ENCODE assay signal across 9 cellular contexts in the genomic region with DNA sequence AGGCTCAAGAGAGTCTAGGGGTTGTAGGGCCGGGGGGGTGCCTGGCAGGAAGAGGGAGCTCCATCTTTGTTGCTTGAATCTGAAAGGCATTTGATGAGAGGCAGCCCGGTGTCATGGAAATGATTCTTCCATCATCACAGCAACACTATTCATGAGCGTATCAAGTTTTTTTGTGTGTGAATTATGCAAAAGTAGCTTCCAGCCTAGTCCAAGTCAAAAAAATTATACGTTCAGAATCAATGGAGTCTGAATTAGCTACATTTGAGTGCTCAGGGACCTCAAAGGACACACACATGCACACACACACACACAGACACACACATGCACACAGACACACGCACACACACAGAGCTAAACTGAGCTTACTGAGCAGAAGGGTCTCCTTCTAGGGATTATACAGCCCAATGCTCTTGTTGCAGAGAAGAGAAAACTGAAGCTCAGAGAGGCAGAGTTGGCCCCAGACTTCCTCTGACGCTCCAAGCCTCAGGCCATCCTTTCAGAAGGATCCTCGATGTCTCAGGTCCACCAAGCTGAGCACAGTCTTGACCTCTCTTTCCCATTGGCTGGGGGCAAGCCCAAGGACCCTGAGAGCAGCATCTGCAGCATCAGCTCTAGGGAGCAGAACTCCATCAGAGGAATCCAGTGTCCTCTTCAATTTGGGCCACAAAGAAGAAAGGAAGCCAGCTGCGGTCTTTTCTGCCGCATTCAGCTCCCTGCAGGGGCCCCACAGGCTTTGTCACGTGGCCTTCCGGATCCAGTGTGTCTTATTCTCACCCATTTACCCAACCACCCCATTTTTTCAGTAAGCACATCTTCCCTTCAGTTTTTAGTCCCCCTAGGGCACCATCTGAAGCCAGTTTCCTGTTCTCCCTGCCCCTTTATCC.
DNase-seq lines count a peak whose midpoint lies in the region; ATAC-seq and TF ChIP-seq lines count a peak whose summit lies in the region.
"Had no signal": no experiment of that assay in that cellular context is flagged by ENCODE, and none has a peak within 500 bp of the region (broad histone marks: within the 10 kb centered on the region; RNA-seq: fewer than 3 reads in every experiment).

No MANE protein-coding gene starts in this region.

- H3K4me3 ChIP-seq in GM23338: no peak overlapping the region

- H4K20me1 ChIP-seq in GM23338 (replicated peaks; ENCODE audit: insufficient read depth): no peaks in the 10 kb centered on the region

- H3K27me3 ChIP-seq in GM23338 (ENCODE audit: insufficient read depth): no peaks in the 10 kb centered on the region

- H3K27me3 Mint-ChIP-seq in GM23338 (ENCODE audit: insufficient read depth, low read depth, poor library complexity): peaks cover 6% of the 10 kb centered on the region
- peaks cover 16% of the 10 kb centered on the region for H3K27me3 Mint-ChIP-seq in T-helper 2 cell treated with Interferon-gamma antibody and Interleukin-4, amounts not matched to agents 5 μg/mL and 100 μg/mL, for 36 hours (ENCODE audit: low read depth)
- no peaks in the 10 kb centered on the region for H3K27me3 Mint-ChIP-seq in activated naive CD8-positive, alpha-beta T cell treated with anti-CD3 and anti-CD28 coated beads, Interleukin-2, amount 10 ng/mL, durations not matched to agents 7 days and 5 days

- POLR2A ChIA-PET in activated naive CD8-positive, alpha-beta T cell treated with anti-CD3 and anti-CD28 coated beads, Interleukin-2, amount 10 ng/mL, durations not matched to agents 7 days and 5 days (lab: Charles Lee): interaction anchor here (0.8 to 4.0 kb wide), 17 partner anchors 8 to 1083 kb away, joined by 3 to 48 read pairs (median 3); partner anchors contain the start of genes RPLP1 and TLE3

- peaks cover 26% of the 10 kb centered on the region for H3K4me1 Mint-ChIP-seq in GM23338
- peaks cover 42% of the 10 kb centered on the region for H3K4me1 Mint-ChIP-seq in T-helper 2 cell treated with Interferon-gamma antibody and Interleukin-4, amounts not matched to agents 5 μg/mL and 100 μg/mL, for 36 hours (ENCODE audit: low read depth)
- H3K4me1 Mint-ChIP-seq in activated naive CD8-positive, alpha-beta T cell treated with anti-CD3 and anti-CD28 coated beads, Interleukin-2, amount 10 ng/mL, durations not matched to agents 7 days and 5 days: peaks cover 44% of the 10 kb centered on the region

- no peaks in the 10 kb centered on the region; the same call in 2 of the 3 replicates for H3K9me3 Mint-ChIP-seq in GM23338
- no peaks in the 10 kb centered on the region for H3K9me3 Mint-ChIP-seq in T-helper 2 cell treated with Interferon-gamma antibody and Interleukin-4, amounts not matched to agents 5 μg/mL and 100 μg/mL, for 36 hours
- H3K9me3 Mint-ChIP-seq in activated naive CD8-positive, alpha-beta T cell treated with anti-CD3 and anti-CD28 coated beads, Interleukin-2, amount 10 ng/mL, durations not matched to agents 7 days and 5 days: no peaks in the 10 kb centered on the region

- 0 out of 2 replicates have a peak, but pooled peaks cover 2% of the 10 kb centered on the region for H3K9me2 ChIP-seq in GM23338 (ENCODE audit: insufficient read depth)

- H2AFZ ChIP-seq in GM23338: peak overlapping the region; percentile 89

- H3K27ac ChIP-seq in GM23338 (ENCODE audit: low read depth): no peak overlapping the region

- DNase-seq in GM23338 (ENCODE audit: low spot score): no peak
- DNase-seq in T-helper 2 cell treated with Interferon-gamma antibody and Interleukin-4, amounts not matched to agents 5 μg/mL and 100 μg/mL, for 36 hours (ENCODE audit: low spot score): peak; percentile 55
- peak; percentile 77 for DNase-seq in activated naive CD8-positive, alpha-beta T cell treated with anti-CD3 and anti-CD28 coated beads, Interleukin-2, amount 10 ng/mL, durations not matched to agents 7 days and 5 days
- DNase-seq in stimulated activated CD4-positive, alpha-beta T cell treated with anti-CD3 and anti-CD28 coated beads, Interleukin-2, amount 100 ng/mL, for 24 hours: peak; percentile 50 to 61
- DNase-seq in DMS79 (lab: John Stamatoyannopoulos, UW): no peak
- no peak for DNase-seq in NK-92 (lab: John Stamatoyannopoulos, UW; ENCODE audit: unreplicated experiment)
- DNase-seq: NCI-H2171 had no signal

- H3K4me2 ChIP-seq in GM23338: no peak overlapping the region

- H3K79me2 ChIP-seq in GM23338 (replicated peaks; ENCODE audit: insufficient read depth): no peaks in the 10 kb centered on the region

- TF ChIP-seq CTCF in GM23338 (conservative IDR thresholded peaks at IDR 0.05; ENCODE audit: low read depth in 2 of 2): no peak

- peaks cover 11% of the 10 kb centered on the region; the same call in 1 of the 2 replicates for H3K4me1 ChIP-seq in GM23338 (ENCODE audit: insufficient read depth)

- H3F3A ChIP-seq in GM23338 (replicated peaks; ENCODE audit: low read depth): no peaks in the 10 kb centered on the region

- no peaks in the 10 kb centered on the region for H3K36me3 Mint-ChIP-seq in GM23338 (ENCODE audit: low read depth)
- peaks cover 1% of the 10 kb centered on the region for H3K36me3 Mint-ChIP-seq in T-helper 2 cell treated with Interferon-gamma antibody and Interleukin-4, amounts not matched to agents 5 μg/mL and 100 μg/mL, for 36 hours (ENCODE audit: low read depth)
- peaks cover 6% of the 10 kb centered on the region for H3K36me3 Mint-ChIP-seq in activated naive CD8-positive, alpha-beta T cell treated with anti-CD3 and anti-CD28 coated beads, Interleukin-2, amount 10 ng/mL, durations not matched to agents 7 days and 5 days

- H3K36me3 ChIP-seq in GM23338 (ENCODE audit: insufficient read depth): no peaks in the 10 kb centered on the region

- no peak overlapping the region for H3K27ac Mint-ChIP-seq in GM23338
- peak overlapping the region; percentile 86 for H3K27ac Mint-ChIP-seq in T-helper 2 cell treated with Interferon-gamma antibody and Interleukin-4, amounts not matched to agents 5 μg/mL and 100 μg/mL, for 36 hours
- H3K27ac Mint-ChIP-seq in activated naive CD8-positive, alpha-beta T cell treated with anti-CD3 and anti-CD28 coated beads, Interleukin-2, amount 10 ng/mL, durations not matched to agents 7 days and 5 days: peak overlapping the region; percentile 95

- ATAC-seq in GM23338 (0 out of 3 replicates have a peak, but pooled peaks have one; percentile 28), HG03457 (IDR thresholded peaks at IDR 0.05; ENCODE audit: unreplicated experiment) (no peak), HG02840 (IDR thresholded peaks at IDR 0.05; ENCODE audit: low FRiP score, unreplicated experiment) (no peak)
- ATAC-seq in activated naive CD8-positive, alpha-beta T cell treated with anti-CD3 and anti-CD28 coated beads, Interleukin-2, amount 10 ng/mL, durations not matched to agents 7 days and 5 days (ENCODE audit: low read depth): peak; percentile 87

- H3K4me3 Mint-ChIP-seq in GM23338: no peak overlapping the region
- H3K4me3 Mint-ChIP-seq in T-helper 2 cell treated with Interferon-gamma antibody and Interleukin-4, amounts not matched to agents 5 μg/mL and 100 μg/mL, for 36 hours: peak overlapping the region; percentile 86
- H3K4me3 Mint-ChIP-seq in activated naive CD8-positive, alpha-beta T cell treated with anti-CD3 and anti-CD28 coated beads, Interleukin-2, amount 10 ng/mL, durations not matched to agents 7 days and 5 days: peak overlapping the region; percentile 88

TF ChIP-seq in GM23338, 12 proteins besides CTCF, POLR2A, EP300 and RAD21 (continues in another document):
- no peak for TF ChIP-seq NANOG (IDR thresholded peaks at IDR 0.05; ENCODE audit: borderline replicate concordance)

Comparison
In these comparisons a context has a peak if more than half of its experiments do, and no peak if none do; other contexts are left out.
1. ATAC-seq: peak in GM23338 (single experiment) and activated naive CD8-positive, alpha-beta T cell treated with anti-CD3 and anti-CD28 coated beads, Interleukin-2, amount 10 ng/mL, durations not matched to agents 7 days and 5 days (single experiment); none in HG03457 (single experiment) and HG02840 (single experiment).
2. DNase-seq: peak in T-helper 2 cell treated with Interferon-gamma antibody and Interleukin-4, amounts not matched to agents 5 μg/mL and 100 μg/mL, for 36 hours (single experiment), activated naive CD8-positive, alpha-beta T cell treated with anti-CD3 and anti-CD28 coated beads, Interleukin-2, amount 10 ng/mL, durations not matched to agents 7 days and 5 days (single experiment) and stimulated activated CD4-positive, alpha-beta T cell treated with anti-CD3 and anti-CD28 coated beads, Interleukin-2, amount 100 ng/mL, for 24 hours (2 of 2); none in GM23338 (single experiment), DMS79 (single experiment) and NK-92 (single experiment).